In genomic region chr17:80561541-80562114, GRCh38 we compare ENCODE assay signal across 17 cellular contexts. TPM values are rescaled to one million over a fixed set of nuclear protein-coding genes. Genes with fewer than 3 reads are reported as not detected.
A peak's percentile ranks its signal among the peaks of the same experiment; 100 is the strongest.
DNase-seq lines count a peak whose midpoint lies in the region; FAIRE-seq and TF ChIP-seq lines count a peak whose summit lies in the region.
"Had no signal": no experiment of that assay in that cellular context is flagged by ENCODE, and none has a peak within 500 bp of the region (broad histone marks: within the 10 kb centered on the region; RNA-seq: fewer than 3 reads in every experiment).

No MANE protein-coding gene starts in this region.

- no peak overlapping the region for H4K12ac ChIP-seq in trophoblast cell (ENCODE audit: low read depth, low read length)

- H3K27ac ChIP-seq in coronary artery (no peak overlapping the region), trophoblast cell (ENCODE audit: low read depth, low read length) (no peak overlapping the region)

- H3K36me3 ChIP-seq in trophoblast cell (ENCODE audit: control insufficient read depth in 1 of 2, insufficient read depth in 2 of 2, low read length in 2 of 2), result no peaks in the 10 kb centered on the region
- H3K36me3 ChIP-seq: HAP-1 had no signal

- H3K27me3 Mint-ChIP-seq in brain (no peaks in the 10 kb centered on the region), progenitor cell of endocrine pancreas (no peaks in the 10 kb centered on the region)
- H3K27me3 Mint-ChIP-seq: CD4-positive, alpha-beta memory T cell had no signal

- H3K79me1 ChIP-seq in trophoblast cell (ENCODE audit: low read length), result no peaks in the 10 kb centered on the region

- no peak overlapping the region for H2BK120ac ChIP-seq in trophoblast cell (ENCODE audit: insufficient read depth, low read length, poor library complexity)

- H4K91ac ChIP-seq in trophoblast cell (ENCODE audit: low read depth, low read length), result no peak overlapping the region

- peaks cover 3 to 6% of the 10 kb centered on the region in 2 experiments for H3K4me1 ChIP-seq in trophoblast cell (ENCODE audit: control insufficient read depth in 1 of 2, insufficient read depth in 2 of 2, low read length in 2 of 2)

- H3K9me3 Mint-ChIP-seq in brain (no peaks in the 10 kb centered on the region), progenitor cell of endocrine pancreas (ENCODE audit: low read depth) (no peaks in the 10 kb centered on the region)
- H3K9me3 Mint-ChIP-seq: CD4-positive, alpha-beta memory T cell had no signal

- TF ChIP-seq CTCF in brain (conservative IDR thresholded peaks at IDR 0.05) (no peak), progenitor cell of endocrine pancreas (IDR thresholded peaks at IDR 0.05; ENCODE audit: unreplicated experiment) (no peak), coronary artery (IDR thresholded peaks at IDR 0.05) (no peak)

- no peak overlapping the region for H3K14ac ChIP-seq in trophoblast cell (ENCODE audit: low read length)

- H3K4ac ChIP-seq in trophoblast cell (ENCODE audit: low read depth, low read length), result no peak overlapping the region

- no peaks in the 10 kb centered on the region for H3K27me3 ChIP-seq in trophoblast cell (ENCODE audit: insufficient read depth, low read length)

- no peak overlapping the region for H3K4me2 ChIP-seq in trophoblast cell (ENCODE audit: low read length)

- H3K4me3 Mint-ChIP-seq in brain (no peak overlapping the region), progenitor cell of endocrine pancreas (ENCODE audit: low read depth) (no peak overlapping the region)

- H3K9me3 ChIP-seq in trophoblast cell (ENCODE audit: insufficient read depth, low read depth, low read length), result peaks cover 2% of the 10 kb centered on the region
- H3K9me3 ChIP-seq: HAP-1 had no signal

- no peak overlapping the region for H3K23ac ChIP-seq in trophoblast cell (ENCODE audit: low read length)

- H2BK12ac ChIP-seq in trophoblast cell (ENCODE audit: low read length), result no peak overlapping the region

- peaks cover 9% of the 10 kb centered on the region for H3K36me3 Mint-ChIP-seq in brain
- H3K36me3 Mint-ChIP-seq in progenitor cell of endocrine pancreas (ENCODE audit: insufficient read depth), result peaks cover 2% of the 10 kb centered on the region

- no CpG with 5 or more reads among the region's 4 CpGs for WGBS in trophoblast cell (ENCODE audit: extremely low coverage, insufficient coverage, insufficient read length)

- H3K4me1 Mint-ChIP-seq in brain, result peaks cover 24% of the 10 kb centered on the region
- peaks cover 13% of the 10 kb centered on the region for H3K4me1 Mint-ChIP-seq in progenitor cell of endocrine pancreas (ENCODE audit: low read depth)

- H3K18ac ChIP-seq in trophoblast cell (ENCODE audit: low read length), result no peak overlapping the region

- peak; percentile 93 for FAIRE-seq in HTR-8/SVneo (lab: Jason Lieb, UNC)

- no peak overlapping the region for H3K9ac ChIP-seq in trophoblast cell (ENCODE audit: low read length)

- H3K4me3 ChIP-seq in coronary artery (no peak overlapping the region), trophoblast cell (ENCODE audit: low read depth, low read length) (no peak overlapping the region)
- H3K4me3 ChIP-seq: HAP-1 had no signal

- H2AK5ac ChIP-seq in trophoblast cell (ENCODE audit: low read length), result no peak overlapping the region

- H3K79me2 ChIP-seq in trophoblast cell (ENCODE audit: control insufficient read depth, insufficient read depth, low read length, poor library complexity), result no peaks in the 10 kb centered on the region

- peak overlapping the region in 3 of 5 experiments; percentile 12 to 25 (median 14) for H3K27ac Mint-ChIP-seq in brain
- H3K27ac Mint-ChIP-seq in progenitor cell of endocrine pancreas, result peak overlapping the region; percentile 19

- H2AFZ ChIP-seq in trophoblast cell (ENCODE audit: insufficient read depth, low read length, poor library complexity), result no peak overlapping the region

- H4K8ac ChIP-seq in trophoblast cell (ENCODE audit: low read depth, low read length), result no peak overlapping the region

- H2BK5ac ChIP-seq in trophoblast cell (ENCODE audit: low read depth, low read length, poor library complexity), result no peak overlapping the region

- DNase-seq in EH (ENCODE audit: low read depth) (peak; percentile 32), HTR-8/SVneo (ENCODE audit: insufficient read length, low spot score) (no peak), progenitor cell of endocrine pancreas (ENCODE audit: low spot score, unreplicated experiment) (no peak), coronary artery (ENCODE audit: low spot score) (no peak), trophoblast cell (no peak), NCI-H1417 (lab: John Stamatoyannopoulos, UW) (no peak)
- no peak for DNase-seq in stimulated activated CD4-positive, alpha-beta T cell treated with anti-CD3 and anti-CD28 coated beads, Interleukin-15, amount 100 ng/mL, for 24 hours
- DNase-seq: AML-193; CD4-positive, alpha-beta memory T cell; KBM-7; NCI-H1092; NCI-H1694; NCI-H446; NCI-H748 treated with DMSO at 0.1 percent for 48 hours; PC-3 had no signal

RNA-seq across cellular contexts. Expression of gene RPTOR, which starts 17.0 kb away (rescaled TPM):
- 28.2 TPM for polyA plus RNA-seq in brain (ENCODE audit: insufficient read depth, low read depth, low replicate concordance)
- total RNA-seq in progenitor cell of endocrine pancreas, result 39.9 and 40.0 TPM in 2 replicates
- polyA plus RNA-seq in trophoblast cell (2013), result 10.2 and 10.8 TPM in 2 replicates
